In genomic region chr6:11144393-11144829, GRCh38 we compare ENCODE assay signal across 8 cellular contexts. TPM values are rescaled to one million over a fixed set of nuclear protein-coding genes. Genes with fewer than 3 reads are reported as not detected.
DNase-seq lines count a peak whose midpoint lies in the region; TF ChIP-seq lines count a peak whose summit lies in the region.

No MANE protein-coding gene starts in this region.

- TF ChIP-seq CTCF in C4-2B (conservative IDR thresholded peaks at IDR 0.05) (peak; percentile 95), HL-60 (IDR thresholded peaks at IDR 0.05; ENCODE audit: insufficient read depth, low read length) (peak; percentile 90), fibroblast of villous mesenchyme (IDR thresholded peaks at IDR 0.05; ENCODE audit: insufficient read depth, low read depth, low read length) (peak; percentile 95)

- H3K4me3 ChIP-seq in HL-60 (replicated peaks; ENCODE audit: insufficient read depth, low read length) (no peak overlapping the region), fibroblast of villous mesenchyme (ENCODE audit: low read depth, low read length) (no peak overlapping the region)

- H3K27ac ChIP-seq in C4-2B, result no peak overlapping the region
- no peak overlapping the region for H3K27ac ChIP-seq in HL-60 (replicated peaks)

- DNase-seq in GM19238 (ENCODE audit: insufficient read length, low spot score) (peak; percentile 67), HL-60 (ENCODE audit: low read depth in 1 of 2, low spot score in 1 of 2) (peak; percentile 48 to 75), RPMI8226 (peak; percentile 82), fibroblast of villous mesenchyme (ENCODE audit: low read depth) (peak; percentile 78), occipital lobe (lab: John Stamatoyannopoulos, UW) (peak; percentile 58), superior temporal gyrus (ENCODE audit: extremely low spot score) (peak; percentile 93)
- peak; percentile 45 to 57 for DNase-seq in activated T-helper 1 cell treated with anti-CD3 and anti-CD28 coated beads, Interleukin-2, amount 50 U/mL, for 16 hours (ENCODE audit: low read depth in 1 of 2, low spot score in 1 of 2)

- H3K27me3 ChIP-seq in HL-60 (ENCODE audit: insufficient read depth, poor library complexity, severe bottlenecking), result no peaks in the 10 kb centered on the region

RNA-seq across cellular contexts. Expression of gene ERVFRD-1, which starts 32.9 kb away (rescaled TPM):
- total RNA-seq in fibroblast of villous mesenchyme, result not detected in 2 replicates
- not detected for total RNA-seq in occipital lobe

RNA-seq across cellular contexts. Expression of gene SMIM13, which starts 50.8 kb away (rescaled TPM):
- 10.3 and 15.5 TPM in 2 replicates for total RNA-seq in fibroblast of villous mesenchyme
- total RNA-seq in occipital lobe, result 119 TPM
